In genomic region chr1:5324903-5325302, GRCh38 we compare ENCODE assay signal across 15 cellular contexts.
DNase-seq lines count a peak whose midpoint lies in the region; ATAC-seq and TF ChIP-seq lines count a peak whose summit lies in the region.
"Had no signal": no experiment of that assay in that cellular context is flagged by ENCODE, and none has a peak within 500 bp of the region (broad histone marks: within the 10 kb centered on the region; RNA-seq: fewer than 3 reads in every experiment).

No MANE protein-coding gene starts in this region.

- WGBS in stomach, 5 donors: 54 to 82% (median 72%) methylated on average over 2 of the region's 2 CpGs

- DNase-seq in M059J (ENCODE audit: low read depth) (peak; percentile 76), SW480 (ENCODE audit: low spot score) (peak; percentile 41), islet precursor cell (peak; percentile 69), stomach (no peak), GM19238 (ENCODE audit: insufficient read length, low spot score) (no peak)
- DNase-seq: C1 segment of cervical spinal cord; Caco-2; CD8-positive, alpha-beta T cell; DMS153; DND-41; GOT3; HFFc6 had no signal

- no peak overlapping the region for H3K4me3 ChIP-seq in stomach
- H3K4me3 ChIP-seq: GM12878, HAP-1 had no signal

- no peaks in the 10 kb centered on the region for H3K4me1 ChIP-seq in stomach
- H3K4me1 ChIP-seq: Caco-2, HAP-1 had no signal

- peaks cover 0 to 11% (median 0%) of the 10 kb centered on the region in 3 donors for H3K27me3 ChIP-seq in stomach

- no peak for TF ChIP-seq POLR2A in stomach (IDR thresholded peaks at IDR 0.05)

- TF ChIP-seq EP300 in stomach (IDR thresholded peaks at IDR 0.05): no peak

- TF ChIP-seq CTCF in stomach (IDR thresholded peaks at IDR 0.05): no peak

- ATAC-seq in esophagus mucosa: no peak
- ATAC-seq: CD8-positive, alpha-beta T cell; GM12878 had no signal

- peaks cover 0 to 28% (median 15%) of the 10 kb centered on the region in 4 donors for H3K9me3 ChIP-seq in stomach
- H3K9me3 ChIP-seq: Caco-2, HAP-1 had no signal

- H3K27ac ChIP-seq in stomach: no peak overlapping the region

- H3K36me3 ChIP-seq in stomach: no peaks in the 10 kb centered on the region
- H3K36me3 ChIP-seq: HAP-1 had no signal

- intact Hi-C loops in stomach (cut with DNase I; ENCODE audit: low total_unique reads): no loop called here

Comparison
In these comparisons a context has a peak if more than half of its experiments do, and no peak if none do; other contexts are left out.
1. DNase-seq: peak in M059J (single experiment), SW480 (single experiment) and islet precursor cell (single experiment); none in stomach (single experiment) and GM19238 (single experiment).